In the genomic region with DNA sequence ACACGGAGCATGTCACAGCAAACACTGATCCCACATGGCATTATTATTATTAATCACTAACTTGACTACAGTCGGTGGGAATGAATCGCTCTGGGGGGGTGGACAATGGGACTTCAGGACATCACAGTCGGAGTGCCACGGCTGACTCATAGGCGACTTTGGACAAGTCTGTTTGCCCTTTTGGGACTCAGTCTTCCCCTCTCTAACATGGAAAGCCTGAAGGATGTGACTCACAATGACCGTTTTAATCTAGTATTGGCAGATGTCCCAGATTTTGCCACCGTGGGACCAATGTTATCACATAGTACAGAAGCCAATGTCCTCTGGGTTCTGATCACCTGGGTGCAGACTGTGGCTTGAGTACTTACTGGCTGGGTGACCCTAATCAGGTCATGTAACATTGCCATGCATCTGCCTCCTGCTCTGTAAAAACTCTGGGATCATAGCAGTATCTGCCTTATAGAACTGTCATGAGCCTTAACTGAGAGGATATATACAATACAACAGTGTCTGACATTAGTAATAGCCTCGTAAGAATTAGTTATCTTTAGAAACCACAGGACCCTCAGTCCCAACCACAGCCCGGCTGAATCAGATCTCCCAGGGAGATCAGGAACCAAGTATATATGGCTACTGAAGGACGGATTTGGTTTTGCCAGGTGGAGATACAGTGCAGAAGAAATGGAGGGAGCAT, we compare ENCODE assay signal across 13 cellular contexts.
A peak's percentile ranks its signal among the peaks of the same experiment; 100 is the strongest.
DNase-seq lines count a peak whose midpoint lies in the region; ATAC-seq and TF ChIP-seq lines count a peak whose summit lies in the region.
"Had no signal": no experiment of that assay in that cellular context is flagged by ENCODE, and none has a peak within 500 bp of the region (broad histone marks: within the 10 kb centered on the region; RNA-seq: fewer than 3 reads in every experiment).

No MANE protein-coding gene starts in this region.

- ATAC-seq in GM19351 (IDR thresholded peaks at IDR 0.05; ENCODE audit: unreplicated experiment) = no peak
- ATAC-seq: right cardiac atrium had no signal

- intact Hi-C loops in posterior vena cava (cut with DNase I) = no loop called here

- peak; percentile 0 for DNase-seq in EH (ENCODE audit: low read depth)
- peak; percentile 32 for DNase-seq in NB4 (ENCODE audit: low read depth)
- peak; percentile 76 for DNase-seq in astrocyte of the hippocampus (ENCODE audit: low read depth, low spot score)
- DNase-seq in posterior vena cava (ENCODE audit: low spot score) = peak; percentile 6
- DNase-seq in dedifferentiated amniotic fluid mesenchymal stem cell (ENCODE audit: extremely low spot score) = no peak
- DNase-seq in amygdala (lab: John Stamatoyannopoulos, UW) = no peak
- DNase-seq: activated CD4-positive, alpha-beta T cell treated with anti-CD3 and anti-CD28 coated beads for 48 hours; activated effector memory CD4-positive, alpha-beta T cell treated with Interleukin-2 at 50 U/mL for 16 hours; Caco-2; NCI-H1436 treated with DMSO at 0.1 percent for 48 hours; right cardiac atrium had no signal

- no peak for TF ChIP-seq CTCF in NB4 (IDR thresholded peaks at IDR 0.05; ENCODE audit: low read depth, low read length)

- no peak for TF ChIP-seq POLR2A in NB4 (IDR thresholded peaks at IDR 0.05; ENCODE audit: extremely low read depth, insufficient read length)

- no peak overlapping the region for H3K4me3 ChIP-seq in NB4 (ENCODE audit: low read depth, low read length)
- H3K4me3 ChIP-seq: esophagus muscularis mucosa had no signal

Comparison
In these comparisons a context has a peak if more than half of its experiments do, and no peak if none do; other contexts are left out.
1. DNase-seq: peak in EH (single experiment), NB4 (single experiment), astrocyte of the hippocampus (single experiment) and posterior vena cava (single experiment); none in dedifferentiated amniotic fluid mesenchymal stem cell (single experiment) and amygdala (0 of 56).